In genomic region chr5:10718617-10719016, GRCh38 we compare ENCODE assay signal across 8 cellular contexts. TPM values are rescaled to one million over a fixed set of nuclear protein-coding genes. Genes with fewer than 3 reads are reported as not detected.
DNase-seq lines count a peak whose midpoint lies in the region; ATAC-seq and TF ChIP-seq lines count a peak whose summit lies in the region.
"Not testable (repeated sequence)": the region's sequence is repeated elsewhere in the genome, so short reads cannot be mapped to it uniquely, and the experiment has no call there.

No MANE protein-coding gene starts in this region.

- H2BK120ac ChIP-seq in IMR-90 (ENCODE audit: low read depth, low read length) = not testable (repeated sequence)

- peak overlapping the region; percentile 4 for H2BK5ac ChIP-seq in IMR-90 (ENCODE audit: low read depth, low read length, poor library complexity, severe bottlenecking)

- ATAC-seq in IMR-90 (ENCODE audit: low read depth); PC-3; RWPE2 (ENCODE audit: low read depth): not testable (repeated sequence)

- not testable (repeated sequence) for H4K5ac ChIP-seq in IMR-90 (ENCODE audit: low read depth, low read length)

- not testable (repeated sequence) for TF ChIP-seq RAD21 in IMR-90 (IDR thresholded peaks at IDR 0.05; ENCODE audit: low read length)

- H3K79me2 ChIP-seq in PC-3 (ENCODE audit: low read length) = peaks cover 84% of the 10 kb centered on the region
- H3K79me2 ChIP-seq in PC-9 (ENCODE audit: low read depth) = peaks cover 81% of the 10 kb centered on the region

- intact Hi-C loops in IMR-90 (cut with micrococcal nuclease); PC-3 (cut with micrococcal nuclease); PC-9 (cut with micrococcal nuclease; ENCODE audit: unreplicated experiment): not testable (repeated sequence)

- H3K9ac ChIP-seq in IMR-90 (ENCODE audit: low read depth, low read length) = not testable (repeated sequence)
- H3K9ac ChIP-seq in PC-3 (ENCODE audit: low read length) = peak overlapping the region; percentile 56; the same call in 1 of the 2 replicates

- H3K4ac ChIP-seq in IMR-90 (ENCODE audit: low read depth, low read length) = peak overlapping the region; percentile 33

- H4K20me1 ChIP-seq in IMR-90 (ENCODE audit: insufficient read depth, low read length); PC-3 (ENCODE audit: low read length); PC-9 (ENCODE audit: insufficient read depth): not testable (repeated sequence)

- CTCF ChIA-PET in HEK293 (lab: Yijun Ruan, JAX); IMR-90 (lab: Yijun Ruan, JAX); PC-3 (lab: Charles Lee); PC-9 (lab: Charles Lee): not testable (repeated sequence)

- H3K56ac ChIP-seq in IMR-90 (ENCODE audit: extremely low read depth, insufficient read depth, low read length) = not testable (repeated sequence)

- H3K4me1 ChIP-seq in HEK293 (ENCODE audit: control insufficient read depth, insufficient read depth, low read length); IMR-90 (ENCODE audit: control insufficient read depth, insufficient read depth, low read length): not testable (repeated sequence)
- H3K4me1 ChIP-seq in PC-3 (ENCODE audit: insufficient read depth, low read length) (peaks cover 44% of the 10 kb centered on the region), PC-9 (replicated peaks; ENCODE audit: insufficient read depth) (peaks cover 51% of the 10 kb centered on the region), RWPE2 (ENCODE audit: insufficient read depth, poor library complexity, severe bottlenecking) (peaks cover 35% of the 10 kb centered on the region)

- H3K9me3 ChIP-seq in HEK293 (ENCODE audit: control insufficient read depth, insufficient read depth, low read depth, low read length); IMR-90 (ENCODE audit: control insufficient read depth, insufficient read depth, low read length); PC-3 (ENCODE audit: low read length); PC-9 (ENCODE audit: insufficient read depth, low read depth); RWPE2 (ENCODE audit: severe bottlenecking): not testable (repeated sequence)

- dilution Hi-C loops in IMR-90 (cut with HindIII; ENCODE audit: low sequenced_read_pairs, unreplicated experiment) = not testable (repeated sequence)

- H4K8ac ChIP-seq in IMR-90 (ENCODE audit: low read depth in 2 of 2, low read length in 2 of 2) = not testable (repeated sequence)

- H3K14ac ChIP-seq in IMR-90 (replicated peaks; ENCODE audit: low read depth, low read length) = not testable (repeated sequence)

- TF ChIP-seq POLR2A in IMR-90 (IDR thresholded peaks at IDR 0.05; ENCODE audit: low read depth, low read length) = not testable (repeated sequence)

- not testable (repeated sequence) for H3K9me2 ChIP-seq in PC-3 (replicated peaks; ENCODE audit: low read length); PC-9 (ENCODE audit: insufficient read depth)

- TSS peak; percentile 3 for BruUV-seq in IMR-90 (replicated peaks; lab: Mats Ljungman, UMichigan)
- BruUV-seq in PC-3 (replicated peaks; lab: Mats Ljungman, UMichigan); PC-9 (replicated peaks; lab: Mats Ljungman, UMichigan): not testable (repeated sequence)

- not testable (repeated sequence) for H3K23ac ChIP-seq in IMR-90 (ENCODE audit: low read depth, low read length)

- H3K36me3 ChIP-seq in HEK293 (ENCODE audit: control insufficient read depth in 2 of 2, insufficient read depth in 1 of 2, low read length in 2 of 2) = not testable (repeated sequence)
- peaks cover 22% of the 10 kb centered on the region for H3K36me3 ChIP-seq in IMR-90 (ENCODE audit: control insufficient read depth, insufficient read depth, low read length)
- H3K36me3 ChIP-seq in PC-3 (ENCODE audit: low read depth, low read length) = peaks cover 84% of the 10 kb centered on the region
- H3K36me3 ChIP-seq in PC-9 (ENCODE audit: low read depth) = peaks cover 58% of the 10 kb centered on the region
- H3K36me3 ChIP-seq in RWPE2 (ENCODE audit: low read depth) = peaks cover 64% of the 10 kb centered on the region

- H3K79me1 ChIP-seq in IMR-90 (ENCODE audit: low read depth in 1 of 2, low read length in 2 of 2) = peaks cover 57 to 82% of the 10 kb centered on the region in 2 experiments

- not testable (repeated sequence) for H3K27me3 ChIP-seq in IMR-90 (ENCODE audit: control insufficient read depth, insufficient read depth, low read length); PC-3 (ENCODE audit: low read length); PC-9 (ENCODE audit: insufficient read depth, low read depth); RWPE2 (ENCODE audit: insufficient read depth, poor library complexity, severe bottlenecking)

- POLR2A ChIA-PET in HEK293 (lab: Yijun Ruan, JAX) = interaction anchor here (0.6 kb wide), 1 partner anchor 348 kb away, joined by 5 read pairs; no protein-coding TSS in a partner anchor
- POLR2A ChIA-PET in IMR-90 (lab: Charles Lee; ENCODE audit: unreplicated experiment); PC-3 (lab: Charles Lee; ENCODE audit: unreplicated experiment); PC-9 (lab: Charles Lee; ENCODE audit: unreplicated experiment): not testable (repeated sequence)

- H2BK20ac ChIP-seq in IMR-90 (ENCODE audit: low read depth, low read length) = not testable (repeated sequence)

- not testable (repeated sequence) for TF ChIP-seq CTCF in HEK293 (tag by site-specific recombination; IDR thresholded peaks at IDR 0.05); IMR-90 (conservative IDR thresholded peaks at IDR 0.05; ENCODE audit: low read depth, low read length); PC-3 (conservative IDR thresholded peaks at IDR 0.05; ENCODE audit: low read depth, low read length); PC-9 (conservative IDR thresholded peaks at IDR 0.05); RWPE2 (IDR thresholded peaks at IDR 0.05; ENCODE audit: poor library complexity, severe bottlenecking)

- not testable (repeated sequence) for H2AFZ ChIP-seq in IMR-90 (replicated peaks; ENCODE audit: low read length, poor library complexity); PC-3 (ENCODE audit: low read length); PC-9

- not testable (repeated sequence) for H3K18ac ChIP-seq in IMR-90 (ENCODE audit: low read depth, low read length)

- H3F3A ChIP-seq in PC-3 (ENCODE audit: low read length, unreplicated experiment) = not testable (repeated sequence)
- H3F3A ChIP-seq in PC-9 (ENCODE audit: insufficient read depth, low read depth) = peaks cover 36% of the 10 kb centered on the region

- in situ Hi-C loops in IMR-90 (cut with MboI; ENCODE audit: low sequenced_read_pairs) = not testable (repeated sequence)

- H2BK15ac ChIP-seq in IMR-90 (ENCODE audit: low read depth, low read length) = not testable (repeated sequence)

- no CpG with 5 or more reads among the region's 1 CpG for WGBS in IMR-90 (ENCODE audit: extremely low coverage in 2 of 2, insufficient read length in 1 of 2), 2 experiments

- peaks cover 16% of the 10 kb centered on the region for H3K9me1 ChIP-seq in IMR-90 (ENCODE audit: insufficient read depth, low read length)

- not testable (repeated sequence) for H2AK9ac ChIP-seq in IMR-90 (replicated peaks; ENCODE audit: low read depth, low read length, poor library complexity)

- not testable (repeated sequence) for H3K4me3 ChIP-seq in HEK293 (ENCODE audit: low read depth, low read length); IMR-90 (ENCODE audit: insufficient read depth, low read depth, low read length); PC-3 (ENCODE audit: low read length); PC-9; RWPE2 (ENCODE audit: severe bottlenecking)

- H3K4me2 ChIP-seq in IMR-90 (ENCODE audit: low read depth, low read length); PC-3 (ENCODE audit: low read length): not testable (repeated sequence)
- H3K4me2 ChIP-seq in PC-9 = peak overlapping the region; percentile 46

- DNase-seq in IMR-90; PC-3; PC-9; RWPE2 (ENCODE audit: low spot score): not testable (repeated sequence)
- peak; percentile 46 to 78 for DNase-seq in NCI-H524 (lab: John Stamatoyannopoulos, UW)
- DNase-seq in NCI-H524 treated with DMSO at 0.1 percent for 48 hours (lab: John Stamatoyannopoulos, UW) = peak; percentile 22
- DNase-seq in NCI-H82 (lab: John Stamatoyannopoulos, UW) = peak; percentile 50

- H2AK5ac ChIP-seq in IMR-90 (ENCODE audit: low read depth, low read length) = not testable (repeated sequence)

- not testable (repeated sequence) for H3K27ac ChIP-seq in HEK293 (ENCODE audit: extremely low read depth, low read depth, low read length); IMR-90 (ENCODE audit: insufficient read depth, low read length)
- peak overlapping the region; percentile 92 for H3K27ac ChIP-seq in PC-3 (ENCODE audit: low read length)
- peak overlapping the region; percentile 54 for H3K27ac ChIP-seq in PC-9
- peak overlapping the region; percentile 91 for H3K27ac ChIP-seq in RWPE2 (ENCODE audit: poor library complexity, severe bottlenecking)

- not testable (repeated sequence) for H4K91ac ChIP-seq in IMR-90 (ENCODE audit: insufficient read depth, low read depth, low read length)

TF ChIP-seq in HEK293, 187 proteins besides CTCF, POLR2A, EP300 and RAD21:
- TF ChIP-seq ZNF157 (tag by site-specific recombination; IDR thresholded peaks at IDR 0.05) = peak; percentile 93

RNA-seq across cellular contexts. Expression of gene DAP, which starts 42.4 kb away (rescaled TPM):
- total RNA-seq in IMR-90 (2012; rRNA removed) (44.4 and 49.6 TPM in 2 replicates), PC-3 (2014; rRNA removed) (106 and 152 TPM in 2 replicates), PC-9 (2021) (256 and 279 TPM in 2 replicates)
- 152 and 189 TPM in 2 replicates for polyA plus RNA-seq in IMR-90 (2012; rRNA removed)
- 160 and 237 TPM in 2 replicates for polyA plus RNA-seq in IMR-90 (2012; cell fraction: cytosol; rRNA removed)
- 88.2 and 89.8 TPM in 2 replicates for polyA plus RNA-seq in IMR-90 (2012; cell fraction: nucleus; rRNA removed; ENCODE audit: low replicate concordance)
